ENCODE assay signal across 1 cellular context in the genomic region with DNA sequence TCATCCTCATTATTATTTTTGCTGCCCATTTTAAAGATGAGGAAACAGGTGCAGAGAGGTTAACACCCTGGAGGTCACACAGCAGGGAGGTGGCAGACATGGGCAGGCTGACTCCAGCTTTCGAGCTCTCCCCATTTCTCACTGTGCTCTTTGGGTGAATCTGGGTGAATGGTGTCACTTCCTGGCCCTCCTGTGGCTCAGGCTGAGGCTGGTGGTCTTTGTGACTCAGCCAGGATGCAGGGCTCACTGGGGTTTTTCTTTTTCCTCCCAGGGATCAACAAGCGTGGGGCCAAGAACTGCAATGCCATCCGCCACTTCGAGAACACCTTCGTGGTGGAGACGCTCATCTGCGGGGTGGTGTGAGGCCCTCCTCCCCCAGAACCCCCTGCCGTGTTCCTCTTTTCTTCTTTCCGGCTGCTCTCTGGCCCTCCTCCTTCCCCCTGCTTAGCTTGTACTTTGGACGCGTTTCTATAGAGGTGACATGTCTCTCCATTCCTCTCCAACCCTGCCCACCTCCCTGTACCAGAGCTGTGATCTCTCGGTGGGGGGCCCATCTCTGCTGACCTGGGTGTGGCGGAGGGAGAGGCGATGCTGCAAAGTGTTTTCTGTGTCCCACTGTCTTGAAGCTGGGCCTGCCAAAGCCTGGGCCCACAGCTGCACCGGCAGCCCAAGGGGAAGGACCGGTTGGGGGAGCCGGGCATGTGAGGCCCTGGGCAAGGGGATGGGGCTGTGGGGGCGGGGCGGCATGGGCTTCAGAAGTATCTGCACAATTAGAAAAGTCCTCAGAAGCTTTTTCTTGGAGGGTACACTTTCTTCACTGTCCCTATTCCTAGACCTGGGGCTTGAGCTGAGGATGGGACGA.
TF ChIP-seq lines count a peak whose summit lies in the region.

No MANE protein-coding gene starts in this region.

TF ChIP-seq in SK-N-SH, 30 proteins besides CTCF, POLR2A, EP300 and RAD21 (continued from another document):
- TF ChIP-seq, protein P1, sequence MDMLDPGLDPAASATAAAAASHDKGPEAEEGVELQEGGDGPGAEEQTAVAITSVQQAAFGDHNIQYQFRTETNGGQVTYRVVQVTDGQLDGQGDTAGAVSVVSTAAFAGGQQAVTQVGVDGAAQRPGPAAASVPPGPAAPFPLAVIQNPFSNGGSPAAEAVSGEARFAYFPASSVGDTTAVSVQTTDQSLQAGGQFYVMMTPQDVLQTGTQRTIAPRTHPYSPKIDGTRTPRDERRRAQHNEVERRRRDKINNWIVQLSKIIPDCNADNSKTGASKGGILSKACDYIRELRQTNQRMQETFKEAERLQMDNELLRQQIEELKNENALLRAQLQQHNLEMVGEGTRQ (IDR thresholded peaks at IDR 0.05; ENCODE audit: borderline replicate concordance, low read depth, low read length) = no peak
- TF ChIP-seq SIN3A (IDR thresholded peaks at IDR 0.05; ENCODE audit: borderline replicate concordance, low read depth, low read length) (no peak), TAF1 (IDR thresholded peaks at IDR 0.05; ENCODE audit: borderline replicate concordance, low read depth, low read length) (no peak)
